In genomic region chr16:89490386-89491237, GRCh38 we compare ENCODE assay signal across 1 cellular context.
A peak's percentile ranks its signal among the peaks of the same experiment; 100 is the strongest.
TF ChIP-seq lines count a peak whose summit lies in the region.

Gene ANKRD11, minus strand, starts transcription at chr16:89490561. Its CDS starts 173,542 bp downstream, at chr16:89317019.

TF ChIP-seq in HepG2, 621 proteins besides CTCF, POLR2A, EP300 and RAD21 (continued from another document and continues in another):
- TF ChIP-seq, protein P1, sequence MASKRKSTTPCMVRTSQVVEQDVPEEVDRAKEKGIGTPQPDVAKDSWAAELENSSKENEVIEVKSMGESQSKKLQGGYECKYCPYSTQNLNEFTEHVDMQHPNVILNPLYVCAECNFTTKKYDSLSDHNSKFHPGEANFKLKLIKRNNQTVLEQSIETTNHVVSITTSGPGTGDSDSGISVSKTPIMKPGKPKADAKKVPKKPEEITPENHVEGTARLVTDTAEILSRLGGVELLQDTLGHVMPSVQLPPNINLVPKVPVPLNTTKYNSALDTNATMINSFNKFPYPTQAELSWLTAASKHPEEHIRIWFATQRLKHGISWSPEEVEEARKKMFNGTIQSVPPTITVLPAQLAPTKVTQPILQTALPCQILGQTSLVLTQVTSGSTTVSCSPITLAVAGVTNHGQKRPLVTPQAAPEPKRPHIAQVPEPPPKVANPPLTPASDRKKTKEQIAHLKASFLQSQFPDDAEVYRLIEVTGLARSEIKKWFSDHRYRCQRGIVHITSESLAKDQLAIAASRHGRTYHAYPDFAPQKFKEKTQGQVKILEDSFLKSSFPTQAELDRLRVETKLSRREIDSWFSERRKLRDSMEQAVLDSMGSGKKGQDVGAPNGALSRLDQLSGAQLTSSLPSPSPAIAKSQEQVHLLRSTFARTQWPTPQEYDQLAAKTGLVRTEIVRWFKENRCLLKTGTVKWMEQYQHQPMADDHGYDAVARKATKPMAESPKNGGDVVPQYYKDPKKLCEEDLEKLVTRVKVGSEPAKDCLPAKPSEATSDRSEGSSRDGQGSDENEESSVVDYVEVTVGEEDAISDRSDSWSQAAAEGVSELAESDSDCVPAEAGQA (IDR thresholded peaks at IDR 0.05; ENCODE audit: low read depth): peak; percentile 82; the same call in 1 of the 2 replicates
- TF ChIP-seq, protein P1 (CRISPR knock-in tag; IDR thresholded peaks at IDR 0.05; ENCODE audit: borderline replicate concordance): 0 out of 2 replicates have a peak, but pooled peaks have one; percentile 70
- no peak; the same call in 1 of the 2 replicates for TF ChIP-seq GABPA (IDR thresholded peaks at IDR 0.05; ENCODE audit: low read depth, low read length)
- TF ChIP-seq GABPA (CRISPR knock-in tag; IDR thresholded peaks at IDR 0.05; ENCODE audit: low read depth): peak; percentile 70
- peak; percentile 93; the same call in 1 of the 2 replicates for TF ChIP-seq ZNF766 (CRISPR knock-in tag; IDR thresholded peaks at IDR 0.05; ENCODE audit: borderline replicate concordance)
- no peak; the same call in 1 of the 2 replicates for TF ChIP-seq THAP7 (CRISPR knock-in tag; IDR thresholded peaks at IDR 0.05)
- 0 out of 2 replicates have a peak, but pooled peaks have one; percentile 5 for TF ChIP-seq TRAFD1 (CRISPR knock-in tag; IDR thresholded peaks at IDR 0.05; ENCODE audit: borderline replicate concordance)
- TF ChIP-seq ZNF430 (CRISPR knock-in tag; IDR thresholded peaks at IDR 0.05): peak; percentile 64; the same call in 1 of the 2 replicates
- no peak; the same call in 1 of the 2 replicates for TF ChIP-seq ZNF713 (CRISPR knock-in tag; IDR thresholded peaks at IDR 0.05)
- TF ChIP-seq, protein P2, sequence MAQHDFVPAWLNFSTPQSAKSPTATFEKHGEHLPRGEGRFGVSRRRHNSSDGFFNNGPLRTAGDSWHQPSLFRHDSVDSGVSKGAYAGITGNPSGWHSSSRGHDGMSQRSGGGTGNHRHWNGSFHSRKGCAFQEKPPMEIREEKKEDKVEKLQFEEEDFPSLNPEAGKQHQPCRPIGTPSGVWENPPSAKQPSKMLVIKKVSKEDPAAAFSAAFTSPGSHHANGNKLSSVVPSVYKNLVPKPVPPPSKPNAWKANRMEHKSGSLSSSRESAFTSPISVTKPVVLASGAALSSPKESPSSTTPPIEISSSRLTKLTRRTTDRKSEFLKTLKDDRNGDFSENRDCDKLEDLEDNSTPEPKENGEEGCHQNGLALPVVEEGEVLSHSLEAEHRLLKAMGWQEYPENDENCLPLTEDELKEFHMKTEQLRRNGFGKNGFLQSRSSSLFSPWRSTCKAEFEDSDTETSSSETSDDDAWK (CRISPR knock-in tag; IDR thresholded peaks at IDR 0.05): no peak
- TF ChIP-seq ZNF788 (CRISPR knock-in tag; IDR thresholded peaks at IDR 0.05; ENCODE audit: borderline replicate concordance): peak; percentile 84; the same call in 1 of the 2 replicates
- no peak for TF ChIP-seq JUND (CRISPR knock-in tag; IDR thresholded peaks at IDR 0.05)
- TF ChIP-seq ZNF597 (CRISPR knock-in tag; IDR thresholded peaks at IDR 0.05): 0 out of 2 replicates have a peak, but pooled peaks have one; percentile 65
- TF ChIP-seq ZNF382 (CRISPR knock-in tag; IDR thresholded peaks at IDR 0.05; ENCODE audit: borderline replicate concordance): no peak
- peak; percentile 64 for TF ChIP-seq UBTF (CRISPR knock-in tag; IDR thresholded peaks at IDR 0.05)
- peak; percentile 39; the same call in 1 of the 2 replicates for TF ChIP-seq ZNF160 (CRISPR knock-in tag; IDR thresholded peaks at IDR 0.05)
- no peak for TF ChIP-seq FOXA1 (IDR thresholded peaks at IDR 0.05)
- 0 out of 2 replicates have a peak, but pooled peaks have one; percentile 4 for TF ChIP-seq FOXA1 (CRISPR knock-in tag; IDR thresholded peaks at IDR 0.05)
- TF ChIP-seq ZNF451 (CRISPR knock-in tag; IDR thresholded peaks at IDR 0.05): 0 out of 2 replicates have a peak, but pooled peaks have one; percentile 15
- TF ChIP-seq ZNF577 (CRISPR knock-in tag; IDR thresholded peaks at IDR 0.05; ENCODE audit: borderline replicate concordance, low read depth): no peak
- peak; percentile 59; the same call in 1 of the 2 replicates for TF ChIP-seq ATF3 (CRISPR knock-in tag; IDR thresholded peaks at IDR 0.05)
- no peak for TF ChIP-seq ZNF10 (CRISPR knock-in tag; IDR thresholded peaks at IDR 0.05; ENCODE audit: borderline replicate concordance, low read depth)
- peak; percentile 69 for TF ChIP-seq SAFB2 (CRISPR knock-in tag; IDR thresholded peaks at IDR 0.05; ENCODE audit: borderline replicate concordance, low read depth)
- TF ChIP-seq ZFAT (CRISPR knock-in tag; conservative IDR thresholded peaks at IDR 0.05): no peak
- no peak for TF ChIP-seq PTBP1 (IDR thresholded peaks at IDR 0.05; ENCODE audit: low read depth, low read length, poor library complexity, severe bottlenecking)
- TF ChIP-seq YEATS4 (CRISPR knock-in tag; IDR thresholded peaks at IDR 0.05; ENCODE audit: borderline replicate concordance): peak; percentile 86; the same call in 1 of the 2 replicates
- peak; percentile 68 for TF ChIP-seq POLR2AphosphoS5 (IDR thresholded peaks at IDR 0.05; ENCODE audit: low read depth, low read length)
- TF ChIP-seq, protein P3, sequence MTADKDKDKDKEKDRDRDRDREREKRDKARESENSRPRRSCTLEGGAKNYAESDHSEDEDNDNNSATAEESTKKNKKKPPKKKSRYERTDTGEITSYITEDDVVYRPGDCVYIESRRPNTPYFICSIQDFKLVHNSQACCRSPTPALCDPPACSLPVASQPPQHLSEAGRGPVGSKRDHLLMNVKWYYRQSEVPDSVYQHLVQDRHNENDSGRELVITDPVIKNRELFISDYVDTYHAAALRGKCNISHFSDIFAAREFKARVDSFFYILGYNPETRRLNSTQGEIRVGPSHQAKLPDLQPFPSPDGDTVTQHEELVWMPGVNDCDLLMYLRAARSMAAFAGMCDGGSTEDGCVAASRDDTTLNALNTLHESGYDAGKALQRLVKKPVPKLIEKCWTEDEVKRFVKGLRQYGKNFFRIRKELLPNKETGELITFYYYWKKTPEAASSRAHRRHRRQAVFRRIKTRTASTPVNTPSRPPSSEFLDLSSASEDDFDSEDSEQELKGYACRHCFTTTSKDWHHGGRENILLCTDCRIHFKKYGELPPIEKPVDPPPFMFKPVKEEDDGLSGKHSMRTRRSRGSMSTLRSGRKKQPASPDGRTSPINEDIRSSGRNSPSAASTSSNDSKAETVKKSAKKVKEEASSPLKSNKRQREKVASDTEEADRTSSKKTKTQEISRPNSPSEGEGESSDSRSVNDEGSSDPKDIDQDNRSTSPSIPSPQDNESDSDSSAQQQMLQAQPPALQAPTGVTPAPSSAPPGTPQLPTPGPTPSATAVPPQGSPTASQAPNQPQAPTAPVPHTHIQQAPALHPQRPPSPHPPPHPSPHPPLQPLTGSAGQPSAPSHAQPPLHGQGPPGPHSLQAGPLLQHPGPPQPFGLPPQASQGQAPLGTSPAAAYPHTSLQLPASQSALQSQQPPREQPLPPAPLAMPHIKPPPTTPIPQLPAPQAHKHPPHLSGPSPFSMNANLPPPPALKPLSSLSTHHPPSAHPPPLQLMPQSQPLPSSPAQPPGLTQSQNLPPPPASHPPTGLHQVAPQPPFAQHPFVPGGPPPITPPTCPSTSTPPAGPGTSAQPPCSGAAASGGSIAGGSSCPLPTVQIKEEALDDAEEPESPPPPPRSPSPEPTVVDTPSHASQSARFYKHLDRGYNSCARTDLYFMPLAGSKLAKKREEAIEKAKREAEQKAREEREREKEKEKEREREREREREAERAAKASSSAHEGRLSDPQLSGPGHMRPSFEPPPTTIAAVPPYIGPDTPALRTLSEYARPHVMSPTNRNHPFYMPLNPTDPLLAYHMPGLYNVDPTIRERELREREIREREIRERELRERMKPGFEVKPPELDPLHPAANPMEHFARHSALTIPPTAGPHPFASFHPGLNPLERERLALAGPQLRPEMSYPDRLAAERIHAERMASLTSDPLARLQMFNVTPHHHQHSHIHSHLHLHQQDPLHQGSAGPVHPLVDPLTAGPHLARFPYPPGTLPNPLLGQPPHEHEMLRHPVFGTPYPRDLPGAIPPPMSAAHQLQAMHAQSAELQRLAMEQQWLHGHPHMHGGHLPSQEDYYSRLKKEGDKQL (CRISPR knock-in tag; IDR thresholded peaks at IDR 0.05; ENCODE audit: low read depth): 0 out of 2 replicates have a peak, but pooled peaks have one; percentile 32
- no peak for TF ChIP-seq ZNF589 (CRISPR knock-in tag; conservative IDR thresholded peaks at IDR 0.05)
- peak; percentile 83 for TF ChIP-seq ZNF883 (CRISPR knock-in tag; IDR thresholded peaks at IDR 0.05; ENCODE audit: not compliant biosample characterization)
- no peak for TF ChIP-seq ZBTB7A (CRISPR knock-in tag; IDR thresholded peaks at IDR 0.05)
- no peak for TF ChIP-seq SNRNP70 (IDR thresholded peaks at IDR 0.05; ENCODE audit: low read depth, low read length)
